Comparison of ENCODE assay signal across 8 cellular contexts in genomic region chr11:64339754-64340408, GRCh38. TPM values are rescaled to one million over a fixed set of nuclear protein-coding genes. Genes with fewer than 3 reads are reported as not detected.
A peak's percentile ranks its signal among the peaks of the same experiment; 100 is the strongest.
DNase-seq lines count a peak whose midpoint lies in the region; ATAC-seq and TF ChIP-seq lines count a peak whose summit lies in the region.

TSS of gene CCDC88B (plus strand) at chr11:64340204. CDS start at chr11:64340267, 63 bp downstream.

- no peak for TF ChIP-seq CTCF in endothelial cell (IDR thresholded peaks at IDR 0.05; ENCODE audit: unreplicated experiment)

- H3K27ac Mint-ChIP-seq in IgD-negative memory B cell (peak within 1 kb of the TSS; percentile 94 to 99 (median 96)), endothelial cell (ENCODE audit: unreplicated experiment) (peak within 1 kb of the TSS; percentile 27)

- H3K4me1 ChIP-seq in HAP-1: peaks cover 11% of the 10 kb centered on the region

- H3K4me3 Mint-ChIP-seq in IgD-negative memory B cell (peak within 1 kb of the TSS; percentile 81 to 97 (median 94)), endothelial cell (ENCODE audit: unreplicated experiment) (peak within 1 kb of the TSS; percentile 67)

- peak; percentile 82 for DNase-seq in activated CD4-positive, alpha-beta T cell treated with anti-CD3 and anti-CD28 coated beads, Interleukin-2, amount 50 U/mL, for 1 hour
- DNase-seq in endothelial cell (ENCODE audit: low spot score) (no peak), cerebellar cortex (ENCODE audit: low spot score) (no peak), HAP-1 (ENCODE audit: low spot score in 2 of 2) (no peak), T1000 (lab: John Stamatoyannopoulos, UW) (no peak)
- peak; percentile 66 to 76 (median 74) for DNase-seq in stimulated activated CD4-positive, alpha-beta T cell treated with anti-CD3 and anti-CD28 coated beads, Interleukin-12 subunit alpha, Interleukin-12 subunit beta, amount 100 ng/mL, for 48 hours (ENCODE audit: low read depth in 2 of 3, low spot score in 1 of 3)

- no peaks in the 10 kb centered on the region for H3K36me3 ChIP-seq in HAP-1 (replicated peaks)

- no peaks in the 10 kb centered on the region for H3K9me3 ChIP-seq in HAP-1

- ATAC-seq in GM19455 (IDR thresholded peaks at IDR 0.05; ENCODE audit: unreplicated experiment): peak; percentile 49

- H3K4me1 Mint-ChIP-seq in IgD-negative memory B cell (peaks cover 27 to 30% (median 29%) of the 10 kb centered on the region in 3 donors), endothelial cell (ENCODE audit: unreplicated experiment) (peaks cover 4% of the 10 kb centered on the region)

- no peaks in the 10 kb centered on the region for H3K27me3 ChIP-seq in HAP-1 (ENCODE audit: low read depth)

- peaks cover 2% of the 10 kb centered on the region for H3K27me3 Mint-ChIP-seq in IgD-negative memory B cell
- peaks cover 4% of the 10 kb centered on the region for H3K27me3 Mint-ChIP-seq in endothelial cell (ENCODE audit: unreplicated experiment)

- H3K36me3 Mint-ChIP-seq in IgD-negative memory B cell (no peaks in the 10 kb centered on the region), endothelial cell (ENCODE audit: low read depth, unreplicated experiment) (no peaks in the 10 kb centered on the region)

- no peak within 1 kb of the TSS; the same call in 1 of the 2 replicates for H3K4me3 ChIP-seq in HAP-1

- in situ Hi-C loops in HAP-1 (cut with MboI; ENCODE audit: low sequenced_read_pairs): no loop called here

- H3K9me3 Mint-ChIP-seq in IgD-negative memory B cell (no peaks in the 10 kb centered on the region), endothelial cell (ENCODE audit: unreplicated experiment) (no peaks in the 10 kb centered on the region)

RNA-seq across cellular contexts. Expression of gene CCDC88B, which starts in this region (rescaled TPM):
- 33.0 TPM for polyA plus RNA-seq in IgD-negative memory B cell
- total RNA-seq in endothelial cell (ENCODE audit: unreplicated experiment): 8.3 TPM

Comparison
In these comparisons a context has a peak if more than half of its experiments do, and no peak if none do; other contexts are left out.
1. DNase-seq: peak in activated CD4-positive, alpha-beta T cell treated with anti-CD3 and anti-CD28 coated beads, Interleukin-2, amount 50 U/mL, for 1 hour (single experiment) and stimulated activated CD4-positive, alpha-beta T cell treated with anti-CD3 and anti-CD28 coated beads, Interleukin-12 subunit alpha, Interleukin-12 subunit beta, amount 100 ng/mL, for 48 hours (3 of 3); none in endothelial cell (single experiment), cerebellar cortex (single experiment), HAP-1 (0 of 2) and T1000 (single experiment).